Comparison of ENCODE assay signal across 1 cellular context in the genomic region with DNA sequence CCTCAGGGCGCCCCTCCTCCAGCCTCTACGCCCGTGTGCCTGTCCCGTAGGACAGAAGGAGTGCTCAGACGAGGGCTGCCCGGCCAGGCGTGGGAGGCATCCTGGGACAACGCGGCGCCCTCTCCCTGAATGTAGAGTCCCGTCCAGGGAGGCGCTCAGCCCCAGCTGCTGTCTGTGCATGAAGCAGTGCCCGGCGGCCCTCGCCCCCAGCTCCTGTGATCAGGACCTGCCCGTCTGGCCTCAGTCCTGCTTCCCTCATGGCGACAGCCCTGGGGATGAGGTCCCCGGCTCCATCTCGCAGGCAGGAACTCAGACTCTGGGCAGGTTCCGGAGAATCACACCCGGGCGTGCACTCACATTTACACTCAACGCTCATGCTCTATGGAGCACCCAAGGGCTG.
TF ChIP-seq lines count a peak whose summit lies in the region.

No MANE protein-coding gene starts in this region.

TF ChIP-seq in IMR-90, 13 proteins besides CTCF, POLR2A, EP300 and RAD21:
- TF ChIP-seq, protein P1, sequence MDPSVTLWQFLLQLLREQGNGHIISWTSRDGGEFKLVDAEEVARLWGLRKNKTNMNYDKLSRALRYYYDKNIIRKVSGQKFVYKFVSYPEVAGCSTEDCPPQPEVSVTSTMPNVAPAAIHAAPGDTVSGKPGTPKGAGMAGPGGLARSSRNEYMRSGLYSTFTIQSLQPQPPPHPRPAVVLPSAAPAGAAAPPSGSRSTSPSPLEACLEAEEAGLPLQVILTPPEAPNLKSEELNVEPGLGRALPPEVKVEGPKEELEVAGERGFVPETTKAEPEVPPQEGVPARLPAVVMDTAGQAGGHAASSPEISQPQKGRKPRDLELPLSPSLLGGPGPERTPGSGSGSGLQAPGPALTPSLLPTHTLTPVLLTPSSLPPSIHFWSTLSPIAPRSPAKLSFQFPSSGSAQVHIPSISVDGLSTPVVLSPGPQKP (IDR thresholded peaks at IDR 0.05; ENCODE audit: borderline replicate concordance, low read depth, low read length), result no peak
- TF ChIP-seq MAFK (IDR thresholded peaks at IDR 0.05; ENCODE audit: low read depth, low read length) (no peak), NFE2L2 (IDR thresholded peaks at IDR 0.05; ENCODE audit: low read depth, low read length) (no peak), MXI1 (IDR thresholded peaks at IDR 0.05; ENCODE audit: borderline replicate concordance, low read depth, low read length) (no peak), RCOR1 (IDR thresholded peaks at IDR 0.05; ENCODE audit: insufficient replicate concordance, low read length) (no peak)
